ENCODE assay signal across 9 cellular contexts in genomic region chr18:80034852-80035406, GRCh38. TPM values are rescaled to one million over a fixed set of nuclear protein-coding genes. Genes with fewer than 3 reads are reported as not detected.
DNase-seq lines count a peak whose midpoint lies in the region; ATAC-seq, FAIRE-seq and TF ChIP-seq lines count a peak whose summit lies in the region.
"Had no signal": no experiment of that assay in that cellular context is flagged by ENCODE, and none has a peak within 500 bp of the region (broad histone marks: within the 10 kb centered on the region; RNA-seq: fewer than 3 reads in every experiment).

No MANE protein-coding gene starts in this region.

- CTCF ChIA-PET in OCI-LY7 (lab: Charles Lee; ENCODE audit: unreplicated experiment) (no interaction called here), endothelial cell of umbilical vein (lab: Charles Lee) (interaction anchor here (0.5 to 2.5 kb wide), 8 partner anchors 12 to 355 kb away, joined by 3 to 24 read pairs (median 5); partner anchors contain the start of genes ADNP2 and TXNL4A)

- H3K27ac ChIP-seq in OCI-LY7 (ENCODE audit: low read depth, low read length, poor library complexity, severe bottlenecking) (peak overlapping the region; percentile 54), endothelial cell of umbilical vein (ENCODE audit: insufficient read depth, low read depth, low read length) (peak overlapping the region; percentile 39), pancreas (peak overlapping the region; percentile 63 to 80 (median 68))

- DNase-seq in G401 (ENCODE audit: low spot score) (peak; percentile 31), OCI-LY7 (ENCODE audit: low spot score) (no peak), endothelial cell of umbilical vein (ENCODE audit: low read depth, low spot score) (peak; percentile 20), pancreas (no peak), NOMO-1 treated with dmso at 0.1 percent for 144 hours (lab: John Stamatoyannopoulos, UW; ENCODE audit: unreplicated experiment) (no peak)
- DNase-seq in stimulated activated naive CD4-positive, alpha-beta T cell (lab: John Stamatoyannopoulos, UW), result no peak

- H4K20me1 ChIP-seq in OCI-LY7 (ENCODE audit: insufficient read depth, low read length), result peaks cover 7% of the 10 kb centered on the region; the same call in 1 of the 2 replicates
- H4K20me1 ChIP-seq in endothelial cell of umbilical vein (replicated peaks; ENCODE audit: control insufficient read depth, extremely low read depth, insufficient read depth, low read length), result no peaks in the 10 kb centered on the region

- TF ChIP-seq CTCF in OCI-LY7 (conservative IDR thresholded peaks at IDR 0.05; ENCODE audit: low read length), result no peak
- TF ChIP-seq CTCF in endothelial cell of umbilical vein (IDR thresholded peaks at IDR 0.05; ENCODE audit: extremely low read depth in 1 of 2, insufficient read depth in 1 of 2, low read depth in 1 of 2, low read length in 2 of 2), result no peak
- TF ChIP-seq CTCF in pancreas (IDR thresholded peaks at IDR 0.05), result no peak

- H3K4me3 ChIP-seq in OCI-LY7 (ENCODE audit: low read depth, low read length, poor library complexity, severe bottlenecking), result peak overlapping the region; percentile 73
- H3K4me3 ChIP-seq in endothelial cell of umbilical vein (replicated peaks in 1 of 3; ENCODE audit: insufficient read depth in 1 of 3, low read depth in 1 of 3, low read length in 3 of 3), result peak overlapping the region; percentile 94 to 97 (median 96)
- peak overlapping the region; percentile 45 to 89 (median 67) for H3K4me3 ChIP-seq in pancreas

- H3K4me1 ChIP-seq in OCI-LY7 (ENCODE audit: insufficient read depth, low read length, poor library complexity, severe bottlenecking) (peaks cover 19% of the 10 kb centered on the region), endothelial cell of umbilical vein (ENCODE audit: control insufficient read depth, extremely low read depth, insufficient read depth, low read length) (peaks cover 9% of the 10 kb centered on the region), pancreas (peaks cover 0 to 8% (median 4%) of the 10 kb centered on the region in 3 donors)

- no peaks in the 10 kb centered on the region for H3K27me3 ChIP-seq in endothelial cell of umbilical vein (ENCODE audit: control insufficient read depth in 2 of 2, insufficient read depth in 2 of 2, low read length in 2 of 2)
- H3K27me3 ChIP-seq in pancreas, result no peaks in the 10 kb centered on the region

- H3K36me3 ChIP-seq in OCI-LY7 (ENCODE audit: insufficient read depth, low read length) (0 out of 2 replicates have a peak, but pooled peaks cover 15% of the 10 kb centered on the region), endothelial cell of umbilical vein (ENCODE audit: control insufficient read depth in 2 of 2, extremely low read depth in 1 of 2, insufficient read depth in 2 of 2, low read length in 2 of 2) (no peaks in the 10 kb centered on the region), pancreas (peaks cover 0 to 8% (median 0%) of the 10 kb centered on the region in 3 donors)

- H3K4me2 ChIP-seq in OCI-LY7 (ENCODE audit: low read length), result peak overlapping the region; percentile 89
- H3K4me2 ChIP-seq in endothelial cell of umbilical vein (ENCODE audit: insufficient read depth, low read length), result peak overlapping the region; percentile 98

- BruUV-seq in OCI-LY7 (replicated peaks; lab: Mats Ljungman, UMichigan), result TSS peak; percentile 74
- TSS peak; percentile 34 for BruUV-seq in endothelial cell of umbilical vein (replicated peaks; lab: Mats Ljungman, UMichigan)

- H3K79me2 ChIP-seq in OCI-LY7 (ENCODE audit: insufficient read depth, low read depth, low read length) (peaks cover 14% of the 10 kb centered on the region), endothelial cell of umbilical vein (ENCODE audit: control insufficient read depth, insufficient read depth, low read length) (peaks cover 18% of the 10 kb centered on the region)

- TF ChIP-seq POLR2A in endothelial cell of umbilical vein (IDR thresholded peaks at IDR 0.05; ENCODE audit: low read depth, low read length), result no peak

- 6 to 8% methylated on average over 8 of the region's 8 CpGs for WGBS in pancreas, 2 donors

- H3K9me2 ChIP-seq in OCI-LY7 (ENCODE audit: insufficient read depth, low read length), result no peaks in the 10 kb centered on the region

- H3K9me1 ChIP-seq in endothelial cell of umbilical vein (replicated peaks; ENCODE audit: control insufficient read depth, extremely low read depth, insufficient read depth, low read length), result no peaks in the 10 kb centered on the region

- H3K9me3 ChIP-seq in OCI-LY7 (ENCODE audit: low read length) (no peaks in the 10 kb centered on the region), endothelial cell of umbilical vein (replicated peaks; ENCODE audit: control insufficient read depth, insufficient read depth, low read length) (no peaks in the 10 kb centered on the region), pancreas (no peaks in the 10 kb centered on the region)

- H2AFZ ChIP-seq in OCI-LY7 (ENCODE audit: low read length) (peak overlapping the region; percentile 56; the same call in 1 of the 2 replicates), endothelial cell of umbilical vein (ENCODE audit: low read depth, low read length) (peak overlapping the region; percentile 97)

- ATAC-seq in pancreas (no peak), GM18861 (IDR thresholded peaks at IDR 0.05; ENCODE audit: unreplicated experiment) (no peak), HG03520 (IDR thresholded peaks at IDR 0.05; ENCODE audit: unreplicated experiment) (no peak)

- H3K9ac ChIP-seq in endothelial cell of umbilical vein (replicated peaks; ENCODE audit: extremely low read depth, insufficient read depth, low read length), result peak overlapping the region; percentile 88

- POLR2A ChIA-PET in OCI-LY7 (lab: Charles Lee), result no interaction called here
- POLR2A ChIA-PET in endothelial cell of umbilical vein (lab: Charles Lee), result interaction anchor here (1.7 to 2.6 kb wide), 2 partner anchors 46 to 74 kb away, joined by 7 to 9 read pairs; partner anchors contain the start of gene ADNP2

- FAIRE-seq in endothelial cell of umbilical vein (lab: Jason Lieb, UNC), result no peak
- peak; percentile 49 for FAIRE-seq in pancreas (lab: Jason Lieb, UNC)
- FAIRE-seq: TTC549 had no signal

- in situ Hi-C loops in G401 (cut with HindIII; ENCODE audit: low sequenced_read_pairs), result no loop called here

- intact Hi-C loops in OCI-LY7 (cut with micrococcal nuclease; ENCODE audit: unreplicated experiment) (loop anchor here (2.0 to 5.0 kb wide), 3 partner anchors 72 to 512 kb away; partner anchors contain the start of genes ADNP2 and CTDP1), endothelial cell of umbilical vein (cut with micrococcal nuclease) (loop anchor here (1.0 to 10.0 kb wide), 6 partner anchors 47 to 650 kb away; partner anchors contain the start of genes ADNP2, CTDP1 and TXNL4A), pancreas (cut with DNase I) (no loop called here)

- dilution Hi-C loops in endothelial cell of umbilical vein (cut with MboI; ENCODE audit: extremely low pct_ligation_motif_present, low sequenced_read_pairs), result no loop called here

TF ChIP-seq in endothelial cell of umbilical vein, 7 proteins besides CTCF, POLR2A, EP300 and RAD21:
- no peak for TF ChIP-seq MAX (IDR thresholded peaks at IDR 0.05; ENCODE audit: insufficient read depth, insufficient read length)
- no peak for TF ChIP-seq GATA2 (IDR thresholded peaks at IDR 0.05; ENCODE audit: insufficient read depth, insufficient read length, low read depth, low read length)
- TF ChIP-seq EZH2 (IDR thresholded peaks at IDR 0.05; ENCODE audit: borderline replicate concordance, low read depth, low read length, severe bottlenecking), result no peak
- no peak for TF ChIP-seq POLR2AphosphoS5 (IDR thresholded peaks at IDR 0.05; ENCODE audit: insufficient read depth, low read depth, low read length)
- no peak for TF ChIP-seq MYC (IDR thresholded peaks at IDR 0.05; ENCODE audit: low read depth, low read length)
- no peak for TF ChIP-seq JUN (IDR thresholded peaks at IDR 0.05; ENCODE audit: borderline replicate concordance, insufficient read depth, insufficient read length, low read depth)
- TF ChIP-seq FOS (IDR thresholded peaks at IDR 0.05; ENCODE audit: borderline replicate concordance, insufficient read depth, low read length), result no peak

RNA-seq across cellular contexts. Expression of gene RBFA, which starts 0.7 kb away (rescaled TPM):
- 45.1 and 48.6 TPM in 2 replicates for total RNA-seq in G401 (2014; rRNA removed; shearing (Covaris generic))
- total RNA-seq in OCI-LY7 (2014; rRNA removed; shearing (Covaris generic)), result 20.4 and 25.9 TPM in 2 replicates
- total RNA-seq in OCI-LY7 (2022) (28.1 and 28.3 TPM in 2 replicates), endothelial cell of umbilical vein (30.5 and 34.8 TPM in 2 replicates), pancreas (10 to 100 TPM; 10.5 to 15.3 (median 11.2) TPM)
- polyA plus RNA-seq in endothelial cell of umbilical vein (26.8 and 27.4 TPM in 2 replicates), pancreas (10 to 100 TPM; 14.3 to 19.5 TPM)
- 41.2 and 43.1 TPM in 2 replicates for polyA plus RNA-seq in endothelial cell of umbilical vein (2011; cell fraction: cytosol; rRNA removed)
- 56.1 and 61.3 TPM in 2 replicates for polyA plus RNA-seq in endothelial cell of umbilical vein (2011; cell fraction: nucleus; rRNA removed)
- 25.4 and 27.9 TPM in 2 replicates for polyA plus RNA-seq in endothelial cell of umbilical vein (2012)
- 25.4 and 26.0 TPM in 2 replicates for polyA minus RNA-seq in endothelial cell of umbilical vein
- polyA minus RNA-seq in endothelial cell of umbilical vein (2011; cell fraction: cytosol; rRNA and poly(A)+ RNA removed), result 5.2 TPM
- 28.5 and 29.4 TPM in 2 replicates for polyA minus RNA-seq in endothelial cell of umbilical vein (2011; cell fraction: nucleus; rRNA and poly(A)+ RNA removed)

RNA-seq across cellular contexts. Expression of gene TXNL4A, which starts 46.6 kb away (rescaled TPM):
- 170 and 209 TPM in 2 replicates for total RNA-seq in G401 (2014; rRNA removed; shearing (Covaris generic))
- total RNA-seq in OCI-LY7 (2014; rRNA removed; shearing (Covaris generic)), result 44.7 and 45.9 TPM in 2 replicates
- total RNA-seq in OCI-LY7 (2022) (91.4 and 95.0 TPM in 2 replicates), endothelial cell of umbilical vein (147 and 148 TPM in 2 replicates), pancreas (10 to 100 TPM; 40.5 to 60.8 (median 46.0) TPM)
- polyA plus RNA-seq in endothelial cell of umbilical vein (142 and 172 TPM in 2 replicates), pancreas (10 to 100 TPM; 50.9 to 64.6 TPM)
- 151 and 167 TPM in 2 replicates for polyA plus RNA-seq in endothelial cell of umbilical vein (2011; cell fraction: cytosol; rRNA removed)
- polyA plus RNA-seq in endothelial cell of umbilical vein (2011; cell fraction: nucleus; rRNA removed), result 48.5 and 53.6 TPM in 2 replicates
- 135 and 147 TPM in 2 replicates for polyA plus RNA-seq in endothelial cell of umbilical vein (2012)
- 53.7 and 61.1 TPM in 2 replicates for polyA minus RNA-seq in endothelial cell of umbilical vein
- polyA minus RNA-seq in endothelial cell of umbilical vein (2011; cell fraction: cytosol; rRNA and poly(A)+ RNA removed), result 66.3 TPM
- 12.2 and 14.9 TPM in 2 replicates for polyA minus RNA-seq in endothelial cell of umbilical vein (2011; cell fraction: nucleus; rRNA and poly(A)+ RNA removed)

Comparison
In these comparisons a context has a peak if more than half of its experiments do, and no peak if none do; other contexts are left out.
1. DNase-seq: peak in G401 (single experiment) and endothelial cell of umbilical vein (single experiment); none in OCI-LY7 (single experiment), pancreas (0 of 6), NOMO-1 treated with dmso at 0.1 percent for 144 hours (single experiment) and stimulated activated naive CD4-positive, alpha-beta T cell (0 of 6).
2. intact Hi-C loops: an anchor here in OCI-LY7 (2.0 to 5.0 kb wide) and endothelial cell of umbilical vein (1.0 to 10.0 kb wide); none called in pancreas.
3. Peak in every context shown above with its lines, with median percentiles within 50 percentile points of each other: H3K27ac ChIP-seq and H3K4me3 ChIP-seq.